ENCODE assay signal across 1 cellular context in the genomic region with DNA sequence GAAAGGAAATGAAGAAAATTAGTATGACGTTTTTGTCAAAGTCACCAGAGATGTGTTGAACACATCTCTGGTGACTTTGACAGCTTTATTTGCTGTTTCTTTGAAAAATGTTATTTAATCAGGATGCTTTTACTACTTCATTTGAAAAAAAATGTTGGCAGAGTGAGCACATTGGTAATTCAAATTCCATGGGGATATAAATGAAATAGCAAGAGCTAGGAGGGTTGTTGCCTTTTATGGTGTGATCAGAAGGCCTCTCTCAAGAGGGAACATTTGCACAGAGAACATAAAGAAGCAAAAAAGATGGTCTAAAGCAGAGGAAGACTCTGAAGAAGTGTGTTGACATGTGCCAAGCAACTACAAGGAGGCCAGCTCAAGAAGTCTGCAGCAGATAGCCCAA.
TF ChIP-seq lines count a peak whose summit lies in the region.

No MANE protein-coding gene starts in this region.

TF ChIP-seq in K562, 482 proteins besides CTCF, POLR2A, EP300 and RAD21 (continued from another document):
- TF ChIP-seq, protein P1, sequence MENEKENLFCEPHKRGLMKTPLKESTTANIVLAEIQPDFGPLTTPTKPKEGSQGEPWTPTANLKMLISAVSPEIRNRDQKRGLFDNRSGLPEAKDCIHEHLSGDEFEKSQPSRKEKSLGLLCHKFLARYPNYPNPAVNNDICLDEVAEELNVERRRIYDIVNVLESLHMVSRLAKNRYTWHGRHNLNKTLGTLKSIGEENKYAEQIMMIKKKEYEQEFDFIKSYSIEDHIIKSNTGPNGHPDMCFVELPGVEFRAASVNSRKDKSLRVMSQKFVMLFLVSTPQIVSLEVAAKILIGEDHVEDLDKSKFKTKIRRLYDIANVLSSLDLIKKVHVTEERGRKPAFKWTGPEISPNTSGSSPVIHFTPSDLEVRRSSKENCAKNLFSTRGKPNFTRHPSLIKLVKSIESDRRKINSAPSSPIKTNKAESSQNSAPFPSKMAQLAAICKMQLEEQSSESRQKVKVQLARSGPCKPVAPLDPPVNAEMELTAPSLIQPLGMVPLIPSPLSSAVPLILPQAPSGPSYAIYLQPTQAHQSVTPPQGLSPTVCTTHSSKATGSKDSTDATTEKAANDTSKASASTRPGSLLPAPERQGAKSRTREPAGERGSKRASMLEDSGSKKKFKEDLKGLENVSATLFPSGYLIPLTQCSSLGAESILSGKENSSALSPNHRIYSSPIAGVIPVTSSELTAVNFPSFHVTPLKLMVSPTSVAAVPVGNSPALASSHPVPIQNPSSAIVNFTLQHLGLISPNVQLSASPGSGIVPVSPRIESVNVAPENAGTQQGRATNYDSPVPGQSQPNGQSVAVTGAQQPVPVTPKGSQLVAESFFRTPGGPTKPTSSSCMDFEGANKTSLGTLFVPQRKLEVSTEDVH (IDR thresholded peaks at IDR 0.05; ENCODE audit: low read depth, partially characterized antibody) = no peak
- TF ChIP-seq, protein P2, sequence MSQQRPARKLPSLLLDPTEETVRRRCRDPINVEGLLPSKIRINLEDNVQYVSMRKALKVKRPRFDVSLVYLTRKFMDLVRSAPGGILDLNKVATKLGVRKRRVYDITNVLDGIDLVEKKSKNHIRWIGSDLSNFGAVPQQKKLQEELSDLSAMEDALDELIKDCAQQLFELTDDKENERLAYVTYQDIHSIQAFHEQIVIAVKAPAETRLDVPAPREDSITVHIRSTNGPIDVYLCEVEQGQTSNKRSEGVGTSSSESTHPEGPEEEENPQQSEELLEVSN (IDR thresholded peaks at IDR 0.05; ENCODE audit: borderline replicate concordance in 1 of 2, extremely low read depth in 1 of 2, insufficient read depth in 1 of 2, insufficient read length in 1 of 2, low read depth in 1 of 2, low read length in 1 of 2, poor library complexity in 1 of 2, severe bottlenecking in 1 of 2) = no peak
- TF ChIP-seq SAFB2 (IDR thresholded peaks at IDR 0.05; ENCODE audit: borderline replicate concordance, low read depth, low read length, severe bottlenecking) = no peak
- TF ChIP-seq SRSF9 (IDR thresholded peaks at IDR 0.05; ENCODE audit: borderline replicate concordance, low read depth, low read length) = no peak
- TF ChIP-seq FOXK1 (CRISPR knock-in tag; IDR thresholded peaks at IDR 0.05; ENCODE audit: borderline replicate concordance) = no peak
- TF ChIP-seq CAMTA2 (CRISPR knock-in tag; conservative IDR thresholded peaks at IDR 0.05) = no peak
- TF ChIP-seq ZNF311 (CRISPR knock-in tag; IDR thresholded peaks at IDR 0.05) = no peak
- TF ChIP-seq, protein P3, sequence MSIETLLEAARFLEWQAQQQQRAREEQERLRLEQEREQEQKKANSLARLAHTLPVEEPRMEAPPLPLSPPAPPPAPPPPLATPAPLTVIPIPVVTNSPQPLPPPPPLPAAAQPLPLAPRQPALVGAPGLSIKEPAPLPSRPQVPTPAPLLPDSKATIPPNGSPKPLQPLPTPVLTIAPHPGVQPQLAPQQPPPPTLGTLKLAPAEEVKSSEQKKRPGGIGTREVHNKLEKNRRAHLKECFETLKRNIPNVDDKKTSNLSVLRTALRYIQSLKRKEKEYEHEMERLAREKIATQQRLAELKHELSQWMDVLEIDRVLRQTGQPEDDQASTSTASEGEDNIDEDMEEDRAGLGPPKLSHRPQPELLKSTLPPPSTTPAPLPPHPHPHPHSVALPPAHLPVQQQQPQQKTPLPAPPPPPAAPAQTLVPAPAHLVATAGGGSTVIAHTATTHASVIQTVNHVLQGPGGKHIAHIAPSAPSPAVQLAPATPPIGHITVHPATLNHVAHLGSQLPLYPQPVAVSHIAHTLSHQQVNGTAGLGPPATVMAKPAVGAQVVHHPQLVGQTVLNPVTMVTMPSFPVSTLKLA (conservative IDR thresholded peaks at IDR 0.05) = no peak
- TF ChIP-seq STAG1 (CRISPR knock-in tag; IDR thresholded peaks at IDR 0.05; ENCODE audit: borderline replicate concordance) = no peak
- TF ChIP-seq MCM2 (IDR thresholded peaks at IDR 0.05; ENCODE audit: low read depth) = no peak
- TF ChIP-seq SOX6 (IDR thresholded peaks at IDR 0.05) = no peak
